8 cellular contexts compared by ENCODE assay signal in genomic region chr12:22046968-22047390, GRCh38. TPM values are rescaled to one million over a fixed set of nuclear protein-coding genes. Genes with fewer than 3 reads are reported as not detected.
DNase-seq lines count a peak whose midpoint lies in the region; ATAC-seq and TF ChIP-seq lines count a peak whose summit lies in the region.

No MANE protein-coding gene starts in this region.

- peaks cover 0 to 51% (median 0%) of the 10 kb centered on the region in 3 donors for H3K4me1 ChIP-seq in gastroesophageal sphincter

- peak overlapping the region; percentile 88 for H3K27ac Mint-ChIP-seq in T-helper 17 cell

- H3K4me3 ChIP-seq in gastroesophageal sphincter, result peak overlapping the region; percentile 97 to 98
- H3K4me3 ChIP-seq in skin epidermis, result peak overlapping the region; percentile 83 to 100 (median 96)

- TF ChIP-seq CTCF in gastroesophageal sphincter (IDR thresholded peaks at IDR 0.05), result no peak

- H3K36me3 ChIP-seq in gastroesophageal sphincter, result no peaks in the 10 kb centered on the region

- no peaks in the 10 kb centered on the region for H3K27me3 ChIP-seq in gastroesophageal sphincter

- TF ChIP-seq EP300 in gastroesophageal sphincter (IDR thresholded peaks at IDR 0.05), result no peak

- peak overlapping the region; percentile 93 for H3K4me3 Mint-ChIP-seq in T-helper 17 cell

- peaks cover 6% of the 10 kb centered on the region for H3K27me3 Mint-ChIP-seq in T-helper 17 cell

- peak; percentile 58 for DNase-seq in NCI-H1105 treated with DMSO at 0.1 percent for 48 hours (lab: John Stamatoyannopoulos, UW)
- no peak for DNase-seq in NCI-H1105 (lab: John Stamatoyannopoulos, UW)
- DNase-seq in T-helper 17 cell, result no peak
- no peak for DNase-seq in DMS53 (lab: John Stamatoyannopoulos, UW)
- no peak for DNase-seq in amygdala (lab: John Stamatoyannopoulos, UW)
- no peak for DNase-seq in stimulated activated CD4-positive, alpha-beta T cell treated with anti-CD3 and anti-CD28 coated beads, Interleukin-1b, Interleukin-23, amount 100 ng/mL, for 48 hours

- H3K27ac ChIP-seq in gastroesophageal sphincter (peak overlapping the region in 3 of 4 donors; percentile 81 to 96 (median 92)), skin epidermis (peak overlapping the region in 20 of 21 experiments; percentile 81 to 96 (median 92))

- H3K36me3 Mint-ChIP-seq in T-helper 17 cell (ENCODE audit: low read depth), result no peaks in the 10 kb centered on the region

- TF ChIP-seq POLR2A in gastroesophageal sphincter (IDR thresholded peaks at IDR 0.05), result no peak

- no peak for ATAC-seq in T-helper 17 cell
- ATAC-seq in gastroesophageal sphincter, result no peak

- 8 to 14% methylated on average over 4 to 6 of the region's 6 CpGs for WGBS in gastroesophageal sphincter (ENCODE audit: low coverage in 1 of 2), 2 donors

- H3K9me3 ChIP-seq in T-helper 17 cell (ENCODE audit: control insufficient read depth, low read length, poor library complexity, severe bottlenecking) (no peaks in the 10 kb centered on the region), gastroesophageal sphincter (no peaks in the 10 kb centered on the region)

- peaks cover 40% of the 10 kb centered on the region for H3K4me1 Mint-ChIP-seq in T-helper 17 cell

RNA-seq across cellular contexts. Expression of gene CMAS, which starts 1.0 kb away (rescaled TPM):
- total RNA-seq in T-helper 17 cell (10 to 100 TPM; 10.7 to 15.2 TPM), gastroesophageal sphincter (10 to 100 TPM; 25.8 to 60.2 (median 33.1) TPM)
